1 cellular context compared by ENCODE assay signal in the genomic region with DNA sequence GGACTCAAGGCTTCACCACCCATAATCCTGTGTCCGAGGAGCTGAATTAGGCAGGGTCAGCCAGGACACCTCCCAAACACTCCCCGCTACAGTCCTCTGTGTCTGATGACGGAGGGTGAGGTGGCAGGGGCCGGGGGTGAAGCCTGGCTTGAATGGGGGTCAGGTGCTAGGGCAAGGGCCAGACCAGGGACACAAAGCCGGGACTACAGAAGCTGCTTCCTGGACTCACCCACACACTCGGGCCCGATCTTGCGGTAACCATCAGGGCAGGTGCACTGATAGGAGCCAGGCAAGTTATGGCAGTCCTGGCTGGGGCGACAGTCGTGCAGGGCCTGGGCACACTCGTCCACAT.
TF ChIP-seq lines count a peak whose summit lies in the region.

No MANE protein-coding gene starts in this region.

TF ChIP-seq in H1, 55 proteins besides CTCF, POLR2A, EP300 and RAD21:
- TF ChIP-seq CTBP2 (IDR thresholded peaks at IDR 0.05; ENCODE audit: borderline replicate concordance, insufficient read depth, insufficient read length, low read length), result no peak
- no peak for TF ChIP-seq SIRT6 (IDR thresholded peaks at IDR 0.05; ENCODE audit: low read length)
- no peak for TF ChIP-seq KDM4A (IDR thresholded peaks at IDR 0.05; ENCODE audit: low read depth, low read length, severe bottlenecking)
- TF ChIP-seq JUND (IDR thresholded peaks at IDR 0.05; ENCODE audit: low read length), result no peak
- TF ChIP-seq MAFK (IDR thresholded peaks at IDR 0.05; ENCODE audit: low read depth, low read length), result no peak
- TF ChIP-seq, protein P1, sequence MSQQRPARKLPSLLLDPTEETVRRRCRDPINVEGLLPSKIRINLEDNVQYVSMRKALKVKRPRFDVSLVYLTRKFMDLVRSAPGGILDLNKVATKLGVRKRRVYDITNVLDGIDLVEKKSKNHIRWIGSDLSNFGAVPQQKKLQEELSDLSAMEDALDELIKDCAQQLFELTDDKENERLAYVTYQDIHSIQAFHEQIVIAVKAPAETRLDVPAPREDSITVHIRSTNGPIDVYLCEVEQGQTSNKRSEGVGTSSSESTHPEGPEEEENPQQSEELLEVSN (IDR thresholded peaks at IDR 0.05), result no peak
- no peak for TF ChIP-seq BRCA1 (IDR thresholded peaks at IDR 0.05; ENCODE audit: low read depth, low read length)
- TF ChIP-seq CBX8 (IDR thresholded peaks at IDR 0.05; ENCODE audit: borderline replicate concordance, low read depth, low read length), result no peak
- no peak for TF ChIP-seq RNF2 (IDR thresholded peaks at IDR 0.05; ENCODE audit: borderline replicate concordance, low read depth, low read length, missing control alignments, poor library complexity, severe bottlenecking)
- TF ChIP-seq POU5F1 (IDR thresholded peaks at IDR 0.05; ENCODE audit: low read depth, low read length), result no peak
- TF ChIP-seq SP4 (IDR thresholded peaks at IDR 0.05; ENCODE audit: low read length), result no peak
- no peak for TF ChIP-seq CHD1 (IDR thresholded peaks at IDR 0.05; ENCODE audit: low read depth, low read length)
- no peak for TF ChIP-seq TBP (IDR thresholded peaks at IDR 0.05; ENCODE audit: low read depth, low read length)
